Comparison of ENCODE assay signal across 14 cellular contexts in genomic region chr5:96627792-96628191, GRCh38. TPM values are rescaled to one million over a fixed set of nuclear protein-coding genes. Genes with fewer than 3 reads are reported as not detected.
DNase-seq lines count a peak whose midpoint lies in the region; ATAC-seq, FAIRE-seq and TF ChIP-seq lines count a peak whose summit lies in the region.
"Had no signal": no experiment of that assay in that cellular context is flagged by ENCODE, and none has a peak within 500 bp of the region (broad histone marks: within the 10 kb centered on the region; RNA-seq: fewer than 3 reads in every experiment).

No MANE protein-coding gene starts in this region.

- H3K27ac Mint-ChIP-seq in CD8-positive, alpha-beta memory T cell, result peak overlapping the region; percentile 9 to 67 (median 28)
- peak overlapping the region; percentile 99 for H3K27ac Mint-ChIP-seq in astrocyte (ENCODE audit: unreplicated experiment)
- H3K27ac Mint-ChIP-seq: stimulated activated naive CD8-positive, alpha-beta T cell treated with anti-CD3 and anti-CD28 coated beads, Interleukin-15, Interleukin-2, amounts not matched to agents 100 ng/mL and 50 ng/mL, for 24 hours had no signal

- H3K18ac ChIP-seq in mesenchymal stem cell (ENCODE audit: low read depth in 1 of 2, low read length in 2 of 2), result no peak overlapping the region

- no peak overlapping the region for H2BK15ac ChIP-seq in mesenchymal stem cell (ENCODE audit: low read depth, poor library complexity, severe bottlenecking)

- peaks cover 4 to 5% of the 10 kb centered on the region in 2 donors for H3K27me3 Mint-ChIP-seq in CD8-positive, alpha-beta memory T cell
- H3K27me3 Mint-ChIP-seq in astrocyte (ENCODE audit: low read depth, unreplicated experiment), result no peaks in the 10 kb centered on the region
- H3K27me3 Mint-ChIP-seq: stimulated activated naive CD8-positive, alpha-beta T cell treated with anti-CD3 and anti-CD28 coated beads, Interleukin-15, Interleukin-2, amounts not matched to agents 100 ng/mL and 50 ng/mL, for 24 hours had no signal

- H3K4me2 ChIP-seq in astrocyte (ENCODE audit: low read length) (peak overlapping the region; percentile 60), mesenchymal stem cell (ENCODE audit: low read length, poor library complexity, severe bottlenecking) (no peak overlapping the region)

- H3K23ac ChIP-seq in mesenchymal stem cell (ENCODE audit: low read length in 2 of 2), result no peak overlapping the region

- H4K91ac ChIP-seq in mesenchymal stem cell (ENCODE audit: low read length), result no peak overlapping the region

- TF ChIP-seq CTCF in astrocyte (IDR thresholded peaks at IDR 0.05; ENCODE audit: insufficient read depth, low read depth, low read length), result no peak

- CTCF ChIA-PET in CD8-positive, alpha-beta memory T cell (lab: Charles Lee), result interaction anchor here (1.6 kb wide), 1 partner anchor 14 kb away, joined by 4 read pairs; no protein-coding TSS in a partner anchor

- POLR2A ChIA-PET in CD8-positive, alpha-beta memory T cell (lab: Charles Lee), result no interaction called here

- no peak for FAIRE-seq in astrocyte (lab: Jason Lieb, UNC)

- no peaks in the 10 kb centered on the region for H3K9me3 ChIP-seq in CD8-positive, alpha-beta memory T cell (ENCODE audit: low read length)
- H3K9me3 ChIP-seq in astrocyte (ENCODE audit: insufficient read depth, low read depth, low read length), result no peaks in the 10 kb centered on the region
- H3K9me3 ChIP-seq in mesenchymal stem cell (ENCODE audit: control insufficient read depth, low read length), result no peaks in the 10 kb centered on the region
- H3K9me3 ChIP-seq: adrenal gland had no signal

- no peaks in the 10 kb centered on the region for H3K4me1 ChIP-seq in CD8-positive, alpha-beta memory T cell (ENCODE audit: insufficient read depth, low read length)
- H3K4me1 ChIP-seq in astrocyte (ENCODE audit: insufficient read depth, low read length) (peaks cover 41% of the 10 kb centered on the region), mesenchymal stem cell (ENCODE audit: control insufficient read depth, insufficient read depth, low read depth, low read length) (peaks cover 9% of the 10 kb centered on the region)
- H3K4me1 ChIP-seq: adrenal gland, parathyroid adenoma had no signal

- H3K4me3 ChIP-seq in CD8-positive, alpha-beta memory T cell (ENCODE audit: low read length), result no peak overlapping the region
- H3K4me3 ChIP-seq in astrocyte (ENCODE audit: insufficient read depth, low read depth, low read length), result no peak overlapping the region
- H3K4me3 ChIP-seq in mesenchymal stem cell (ENCODE audit: insufficient read depth in 1 of 2, low read depth in 1 of 2, low read length in 2 of 2), result no peak overlapping the region
- H3K4me3 ChIP-seq: adrenal gland had no signal

- no peak overlapping the region for H2AFZ ChIP-seq in astrocyte (ENCODE audit: low read depth, low read length)
- no peak overlapping the region for H2AFZ ChIP-seq in mesenchymal stem cell (ENCODE audit: low read depth, low read length)
- H2AFZ ChIP-seq: parathyroid adenoma had no signal

- H2AK5ac ChIP-seq in mesenchymal stem cell (ENCODE audit: low read length, severe bottlenecking), result peak overlapping the region; percentile 78

- no peak overlapping the region for H2BK120ac ChIP-seq in mesenchymal stem cell (ENCODE audit: low read depth, low read length)

- H3K9me3 Mint-ChIP-seq in CD8-positive, alpha-beta memory T cell, result no peaks in the 10 kb centered on the region
- H3K9me3 Mint-ChIP-seq in astrocyte (ENCODE audit: unreplicated experiment), result peaks cover 7% of the 10 kb centered on the region
- H3K9me3 Mint-ChIP-seq: stimulated activated naive CD8-positive, alpha-beta T cell treated with anti-CD3 and anti-CD28 coated beads, Interleukin-15, Interleukin-2, amounts not matched to agents 100 ng/mL and 50 ng/mL, for 24 hours had no signal

- H3K36me3 Mint-ChIP-seq in CD8-positive, alpha-beta memory T cell, result no peaks in the 10 kb centered on the region
- H3K36me3 Mint-ChIP-seq in astrocyte (ENCODE audit: low read depth, unreplicated experiment), result no peaks in the 10 kb centered on the region

- no peaks in the 10 kb centered on the region for H3K27me3 ChIP-seq in CD8-positive, alpha-beta memory T cell (ENCODE audit: insufficient read depth, low read length, poor library complexity, severe bottlenecking)
- H3K27me3 ChIP-seq in astrocyte (ENCODE audit: insufficient read depth, low read length), result no peaks in the 10 kb centered on the region
- H3K27me3 ChIP-seq in mesenchymal stem cell (ENCODE audit: control insufficient read depth in 1 of 2, insufficient read depth in 1 of 2, low read length in 2 of 2), result no peaks in the 10 kb centered on the region
- H3K27me3 ChIP-seq: adrenal gland had no signal

- peak overlapping the region; percentile 13 to 71 (median 40) for H3K4me3 Mint-ChIP-seq in CD8-positive, alpha-beta memory T cell
- no peak overlapping the region for H3K4me3 Mint-ChIP-seq in astrocyte (ENCODE audit: unreplicated experiment)
- H3K4me3 Mint-ChIP-seq: stimulated activated naive CD8-positive, alpha-beta T cell treated with anti-CD3 and anti-CD28 coated beads, Interleukin-15, Interleukin-2, amounts not matched to agents 100 ng/mL and 50 ng/mL, for 24 hours had no signal

- ATAC-seq in HG02884 (IDR thresholded peaks at IDR 0.05; ENCODE audit: unreplicated experiment), result peak; percentile 48

- H2BK12ac ChIP-seq in mesenchymal stem cell (ENCODE audit: low read length in 2 of 2), result no peak overlapping the region

- no peak overlapping the region for H2BK5ac ChIP-seq in mesenchymal stem cell (ENCODE audit: low read depth, low read length, poor library complexity, severe bottlenecking)

- H3K79me1 ChIP-seq in mesenchymal stem cell (replicated peaks; ENCODE audit: low read length, poor library complexity, severe bottlenecking), result no peaks in the 10 kb centered on the region

- H4K20me1 ChIP-seq in astrocyte (ENCODE audit: insufficient read depth, low read length), result no peaks in the 10 kb centered on the region

- H3K79me2 ChIP-seq in astrocyte (ENCODE audit: insufficient read depth, low read length), result no peaks in the 10 kb centered on the region
- H3K79me2 ChIP-seq: parathyroid adenoma had no signal

- H3K27ac ChIP-seq in CD8-positive, alpha-beta memory T cell (ENCODE audit: low read depth, low read length), result peak overlapping the region; percentile 21
- H3K27ac ChIP-seq in astrocyte (ENCODE audit: low read depth, low read length) (peak overlapping the region; percentile 97), mesenchymal stem cell (ENCODE audit: low read length, poor library complexity, severe bottlenecking) (peak overlapping the region; percentile 82)
- H3K27ac ChIP-seq: adrenal gland, parathyroid adenoma had no signal

- intact Hi-C loops in posterior cingulate gyrus (cut with DNase I) (no loop called here), head of caudate nucleus (cut with DNase I) (no loop called here)

- no CpG with 5 or more reads among the region's 2 CpGs for WGBS in mesenchymal stem cell

- H3K4ac ChIP-seq in mesenchymal stem cell (ENCODE audit: low read depth in 1 of 2, low read length in 2 of 2), result no peak overlapping the region

- peaks cover 4 to 26% (median 7%) of the 10 kb centered on the region in 3 donors for H3K4me1 Mint-ChIP-seq in CD8-positive, alpha-beta memory T cell
- H3K4me1 Mint-ChIP-seq in astrocyte (ENCODE audit: low read depth, unreplicated experiment), result peaks cover 52% of the 10 kb centered on the region

- DNase-seq in CD8-positive, alpha-beta memory T cell, result no peak
- DNase-seq in astrocyte (ENCODE audit: low read depth), result no peak
- DNase-seq in mesenchymal stem cell, result no peak
- no peak for DNase-seq in posterior cingulate gyrus
- DNase-seq in head of caudate nucleus, result no peak
- DNase-seq in NCI-H2107 (lab: John Stamatoyannopoulos, UW), result no peak
- no peak for DNase-seq in NCI-H1417 treated with DMSO at 0.1 percent for 48 hours (lab: John Stamatoyannopoulos, UW)
- DNase-seq: adrenal gland; effector memory CD4-positive, alpha-beta T cell; NCI-H1436 treated with DMSO at 0.1 percent for 48 hours; stimulated activated CD4-positive, alpha-beta T cell treated with anti-CD3 and anti-CD28 coated beads, Interleukin-2, amount 100 ng/mL, for 48 hours had no signal

- H3K36me3 ChIP-seq in CD8-positive, alpha-beta memory T cell (ENCODE audit: insufficient read depth, low read length), result no peaks in the 10 kb centered on the region
- no peaks in the 10 kb centered on the region for H3K36me3 ChIP-seq in astrocyte (ENCODE audit: insufficient read depth, low read length)
- no peaks in the 10 kb centered on the region for H3K36me3 ChIP-seq in mesenchymal stem cell (ENCODE audit: control insufficient read depth in 1 of 2, insufficient read depth in 2 of 2, low read depth in 1 of 2, low read length in 2 of 2)
- H3K36me3 ChIP-seq: adrenal gland had no signal

- no peak overlapping the region for H4K8ac ChIP-seq in mesenchymal stem cell (ENCODE audit: low read length)

- no peak overlapping the region for H3K14ac ChIP-seq in mesenchymal stem cell (ENCODE audit: low read length in 2 of 2)

- H3K9ac ChIP-seq in astrocyte (ENCODE audit: low read length) (peak overlapping the region; percentile 56), mesenchymal stem cell (ENCODE audit: low read length) (no peak overlapping the region)
- H3K9ac ChIP-seq: parathyroid adenoma had no signal

RNA-seq across cellular contexts. Expression of gene CAST, which starts 34.4 kb away (rescaled TPM):
- 100 to 1,000 TPM; 127 to 134 TPM for total RNA-seq in CD8-positive, alpha-beta memory T cell
- 94.6 TPM for polyA plus RNA-seq in CD8-positive, alpha-beta memory T cell
- 268 and 287 TPM in 2 replicates for total RNA-seq in astrocyte
- polyA plus RNA-seq in mesenchymal stem cell (2013, experiment 1 of 2), result 217 TPM
- 216 TPM for polyA plus RNA-seq in mesenchymal stem cell (2013, experiment 2 of 2)

Comparison
In these comparisons a context has a peak if more than half of its experiments do, and no peak if none do; other contexts are left out.
1. H3K27ac ChIP-seq: peak in every context shown above with its lines; median percentile 97 in astrocyte; 82 in mesenchymal stem cell; 21 in CD8-positive, alpha-beta memory T cell.